Comparison of ENCODE assay signal across 13 cellular contexts in the genomic region with DNA sequence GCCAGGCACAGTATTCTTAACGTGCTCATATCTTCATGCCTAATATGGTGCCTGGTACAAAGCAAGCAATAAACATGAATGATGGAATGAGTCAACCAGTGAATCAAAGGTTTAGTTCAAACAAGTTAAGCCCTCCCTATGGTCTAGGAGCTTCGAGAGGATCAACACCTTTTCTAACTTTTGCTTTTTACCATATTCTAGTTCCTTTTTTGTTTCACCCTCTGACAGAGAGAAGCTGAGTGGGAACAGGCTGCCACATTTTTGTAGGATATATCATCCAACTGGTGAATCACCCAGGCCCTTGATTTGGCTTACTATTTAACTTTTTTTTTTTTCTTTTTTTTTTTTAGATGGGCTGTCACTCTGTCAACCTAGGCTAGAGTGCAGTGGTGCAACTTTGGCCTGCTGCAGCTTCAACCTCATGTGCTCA. TPM values are rescaled to one million over a fixed set of nuclear protein-coding genes. Genes with fewer than 3 reads are reported as not detected.
DNase-seq lines count a peak whose midpoint lies in the region; ATAC-seq and TF ChIP-seq lines count a peak whose summit lies in the region.
"Had no signal": no experiment of that assay in that cellular context is flagged by ENCODE, and none has a peak within 500 bp of the region (broad histone marks: within the 10 kb centered on the region; RNA-seq: fewer than 3 reads in every experiment).

No MANE protein-coding gene starts in this region.

- H3K9me3 Mint-ChIP-seq in T-helper 2 cell treated with Interferon-gamma antibody and Interleukin-4, amounts not matched to agents 5 μg/mL and 100 μg/mL, for 36 hours: no peaks in the 10 kb centered on the region
- H3K9me3 Mint-ChIP-seq: effector memory CD8-positive, alpha-beta T cell had no signal

- H3K4me1 Mint-ChIP-seq in T-helper 2 cell treated with Interferon-gamma antibody and Interleukin-4, amounts not matched to agents 5 μg/mL and 100 μg/mL, for 36 hours (ENCODE audit: low read depth): no peaks in the 10 kb centered on the region

- DNase-seq in Daoy (ENCODE audit: low read depth) (peak; percentile 86), RPMI7951 (ENCODE audit: low read depth) (peak; percentile 88), fibroblast of gingiva (ENCODE audit: low read depth) (peak; percentile 72), retinal pigment epithelial cell (ENCODE audit: low read depth) (peak; percentile 62), NAMALWA (ENCODE audit: low spot score) (no peak), globus pallidus (ENCODE audit: low spot score) (no peak)
- no peak for DNase-seq in T-helper 2 cell treated with Interferon-gamma antibody and Interleukin-4, amounts not matched to agents 5 μg/mL and 100 μg/mL, for 36 hours (ENCODE audit: low spot score)
- DNase-seq: activated T-cell treated with anti-CD3 and anti-CD28 coated beads, Interleukin-2, amount 50 U/mL, for 48 hours; COR-L47; effector memory CD8-positive, alpha-beta T cell; NCI-H69; substantia nigra had no signal

- no peaks in the 10 kb centered on the region for H3K36me3 Mint-ChIP-seq in T-helper 2 cell treated with Interferon-gamma antibody and Interleukin-4, amounts not matched to agents 5 μg/mL and 100 μg/mL, for 36 hours (ENCODE audit: low read depth)

- H3K27me3 Mint-ChIP-seq in T-helper 2 cell treated with Interferon-gamma antibody and Interleukin-4, amounts not matched to agents 5 μg/mL and 100 μg/mL, for 36 hours (ENCODE audit: low read depth): no peaks in the 10 kb centered on the region

- no peak for ATAC-seq in GM21717 (IDR thresholded peaks at IDR 0.05; ENCODE audit: unreplicated experiment)
- ATAC-seq: effector memory CD8-positive, alpha-beta T cell had no signal

- H3K4me3 ChIP-seq in retinal pigment epithelial cell (ENCODE audit: low read length): no peak overlapping the region

- TF ChIP-seq CTCF in retinal pigment epithelial cell (conservative IDR thresholded peaks at IDR 0.05; ENCODE audit: low read depth, low read length): no peak

- H3K4me3 Mint-ChIP-seq in T-helper 2 cell treated with Interferon-gamma antibody and Interleukin-4, amounts not matched to agents 5 μg/mL and 100 μg/mL, for 36 hours: no peak overlapping the region
- H3K4me3 Mint-ChIP-seq: effector memory CD8-positive, alpha-beta T cell had no signal

- H3K27ac Mint-ChIP-seq in T-helper 2 cell treated with Interferon-gamma antibody and Interleukin-4, amounts not matched to agents 5 μg/mL and 100 μg/mL, for 36 hours: no peak overlapping the region
- H3K27ac Mint-ChIP-seq: effector memory CD8-positive, alpha-beta T cell had no signal

RNA-seq across cellular contexts. Expression of a gene that starts 39.3 kb away (rescaled TPM):
- 133 and 159 TPM in 2 replicates for total RNA-seq in Daoy (2014; rRNA removed; shearing (Covaris generic))
- 167 and 188 TPM in 2 replicates for total RNA-seq in RPMI7951 (2014; rRNA removed; shearing (Covaris generic))

Comparison
In these comparisons a context has a peak if more than half of its experiments do, and no peak if none do; other contexts are left out.
1. DNase-seq: peak in Daoy (single experiment), RPMI7951 (single experiment), fibroblast of gingiva (single experiment) and retinal pigment epithelial cell (single experiment); none in NAMALWA (single experiment), globus pallidus (single experiment) and T-helper 2 cell treated with Interferon-gamma antibody and Interleukin-4, amounts not matched to agents 5 μg/mL and 100 μg/mL, for 36 hours (single experiment).